8 cellular contexts compared by ENCODE assay signal in the genomic region with DNA sequence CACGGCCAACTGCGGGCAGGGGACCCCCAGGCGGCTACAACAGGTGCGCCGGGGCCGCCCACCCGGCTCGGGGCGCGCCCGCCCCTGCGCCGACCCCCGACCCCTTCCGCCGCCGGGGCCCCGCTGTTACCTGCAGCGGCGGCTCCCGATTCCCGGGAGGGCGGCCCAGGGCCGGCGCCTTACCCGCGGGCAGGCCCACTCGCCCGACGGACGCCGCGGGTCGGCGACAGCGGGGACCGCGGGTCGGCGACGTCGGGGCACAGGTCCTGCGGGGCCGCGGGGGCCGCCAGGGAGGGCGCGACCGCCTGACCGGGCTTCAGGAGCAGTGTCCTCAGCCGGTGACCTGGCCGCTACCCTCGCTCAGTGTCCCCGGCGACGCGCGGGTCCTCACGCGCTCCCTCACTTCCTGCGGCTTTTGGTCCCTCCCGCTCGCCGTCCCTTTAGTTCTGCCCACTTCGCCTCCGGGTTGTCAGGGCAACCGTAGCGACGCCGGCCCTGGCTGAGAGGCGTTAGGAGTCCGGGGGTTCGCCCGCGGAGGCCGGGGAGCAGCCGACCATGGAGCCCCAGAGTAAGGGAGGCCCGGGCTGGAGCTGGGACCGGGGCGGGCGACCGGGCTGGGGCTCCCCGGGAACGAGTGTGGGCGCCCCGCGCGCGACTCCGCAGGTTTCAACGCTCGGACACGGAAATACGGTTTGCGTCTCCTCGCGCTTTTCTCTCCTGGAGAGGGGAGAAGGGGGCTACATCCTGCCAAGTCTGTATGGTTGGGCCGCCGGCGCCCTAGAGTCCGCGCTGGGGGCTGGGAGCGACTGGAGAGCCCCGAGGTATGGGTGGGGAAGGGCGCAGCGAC. TPM values are rescaled to one million over a fixed set of nuclear protein-coding genes. Genes with fewer than 3 reads are reported as not detected.
DNase-seq lines count a peak whose midpoint lies in the region; ATAC-seq and TF ChIP-seq lines count a peak whose summit lies in the region.
"Not testable (repeated sequence)": the region's sequence is repeated elsewhere in the genome, so short reads cannot be mapped to it uniquely, and the experiment has no call there.

A gene with protein sequence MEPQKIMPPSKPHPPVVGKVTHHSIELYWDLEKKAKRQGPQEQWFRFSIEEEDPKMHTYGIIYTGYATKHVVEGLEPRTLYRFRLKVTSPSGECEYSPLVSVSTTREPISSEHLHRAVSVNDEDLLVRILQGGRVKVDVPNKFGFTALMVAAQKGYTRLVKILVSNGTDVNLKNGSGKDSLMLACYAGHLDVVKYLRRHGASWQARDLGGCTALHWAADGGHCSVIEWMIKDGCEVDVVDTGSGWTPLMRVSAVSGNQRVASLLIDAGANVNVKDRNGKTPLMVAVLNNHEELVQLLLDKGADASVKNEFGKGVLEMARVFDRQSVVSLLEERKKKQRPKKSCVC (plus strand): TSS at position 477 of the 847 bp plus-strand sequence. CDS start 79 bp downstream, at position 556.

- H3K4me1 Mint-ChIP-seq in activated naive CD4-positive, alpha-beta T cell treated with anti-CD3 and anti-CD28 coated beads, Interleukin-2, amount 10 ng/mL, durations not matched to agents 7 days and 5 days: peaks cover 15% of the 10 kb centered on the region
- peaks cover 19% of the 10 kb centered on the region for H3K4me1 Mint-ChIP-seq in neural progenitor cell

- peak within 1 kb of the TSS; percentile 60 for H3K27ac Mint-ChIP-seq in activated naive CD4-positive, alpha-beta T cell treated with anti-CD3 and anti-CD28 coated beads, Interleukin-2, amount 10 ng/mL, durations not matched to agents 7 days and 5 days
- peak within 1 kb of the TSS; percentile 92 for H3K27ac Mint-ChIP-seq in neural progenitor cell

- peaks cover 24% of the 10 kb centered on the region for H3F3A ChIP-seq in neural progenitor cell (ENCODE audit: low read depth)

- peak; percentile 86 for ATAC-seq in SK-N-SH treated with all-trans-retinoic acid at 6 μM for 48 hours
- ATAC-seq in stimulated activated naive CD8-positive, alpha-beta T cell treated with anti-CD3 and anti-CD28 coated beads, Interleukin-15, Interleukin-2, amounts not matched to agents 100 U/mL and 50 U/mL, for 24 hours: peak; percentile 75

- H3K9me3 Mint-ChIP-seq in activated naive CD4-positive, alpha-beta T cell treated with anti-CD3 and anti-CD28 coated beads, Interleukin-2, amount 10 ng/mL, durations not matched to agents 7 days and 5 days; neural progenitor cell: not testable (repeated sequence)

- not testable (repeated sequence) for H4K20me1 ChIP-seq in neural progenitor cell (ENCODE audit: low read depth)

- not testable (repeated sequence) for TF ChIP-seq CTCF in LNCaP clone FGC (IDR thresholded peaks at IDR 0.05; ENCODE audit: control insufficient read depth, extremely low read depth, insufficient read depth); neural progenitor cell (IDR thresholded peaks at IDR 0.05)

- not testable (repeated sequence) for H3K9me3 ChIP-seq in neural progenitor cell (ENCODE audit: low read depth)

- H3K27me3 ChIP-seq in H7 (ENCODE audit: control insufficient read depth, insufficient read depth, low read length); neural progenitor cell: not testable (repeated sequence)

- H3K4me3 ChIP-seq in H7 (ENCODE audit: insufficient read depth, low read depth, low read length): peak within 1 kb of the TSS; percentile 70
- peak within 1 kb of the TSS; percentile 86 for H3K4me3 ChIP-seq in LNCaP clone FGC (ENCODE audit: low read depth, low read length)
- H3K4me3 ChIP-seq in neural progenitor cell: peak within 1 kb of the TSS; percentile 92

- H3K27me3 Mint-ChIP-seq in activated naive CD4-positive, alpha-beta T cell treated with anti-CD3 and anti-CD28 coated beads, Interleukin-2, amount 10 ng/mL, durations not matched to agents 7 days and 5 days: peaks cover 33% of the 10 kb centered on the region
- H3K27me3 Mint-ChIP-seq in neural progenitor cell (ENCODE audit: insufficient read depth, low read depth): not testable (repeated sequence)

- H3K4me3 Mint-ChIP-seq in activated naive CD4-positive, alpha-beta T cell treated with anti-CD3 and anti-CD28 coated beads, Interleukin-2, amount 10 ng/mL, durations not matched to agents 7 days and 5 days: peak within 1 kb of the TSS; percentile 85
- peak within 1 kb of the TSS; percentile 95 for H3K4me3 Mint-ChIP-seq in neural progenitor cell

- CTCF ChIA-PET in activated naive CD4-positive, alpha-beta T cell treated with anti-CD3 and anti-CD28 coated beads, Interleukin-2, amount 10 ng/mL, durations not matched to agents 7 days and 5 days (lab: Charles Lee): not testable (repeated sequence)

- H3K4me2 ChIP-seq in neural progenitor cell: peak within 1 kb of the TSS; percentile 85

- H3K27ac ChIP-seq in neural progenitor cell: not testable (repeated sequence)

- H2AFZ ChIP-seq in neural progenitor cell (replicated peaks): peak within 1 kb of the TSS; percentile 89

- H3K36me3 Mint-ChIP-seq in activated naive CD4-positive, alpha-beta T cell treated with anti-CD3 and anti-CD28 coated beads, Interleukin-2, amount 10 ng/mL, durations not matched to agents 7 days and 5 days; neural progenitor cell: not testable (repeated sequence)

- not testable (repeated sequence) for H3K36me3 ChIP-seq in H7 (replicated peaks; ENCODE audit: control insufficient read depth, insufficient read depth, low read length); neural progenitor cell

- peak; percentile 89 for DNase-seq in ELR (ENCODE audit: low read depth)
- peak; percentile 82 for DNase-seq in H7
- peak; percentile 63 for DNase-seq in LNCaP clone FGC (ENCODE audit: low read depth)
- DNase-seq in activated naive CD4-positive, alpha-beta T cell treated with anti-CD3 and anti-CD28 coated beads, Interleukin-2, amount 10 ng/mL, durations not matched to agents 7 days and 5 days: peak; percentile 89
- peak; percentile 59 for DNase-seq in germinal center (ENCODE audit: low spot score)
- DNase-seq in neural progenitor cell (ENCODE audit: low spot score): peak; percentile 92
- DNase-seq in stimulated activated naive CD8-positive, alpha-beta T cell treated with anti-CD3 and anti-CD28 coated beads, Interleukin-15, Interleukin-2, amounts not matched to agents 100 U/mL and 50 U/mL, for 24 hours: peak; percentile 85

- H3K4me1 ChIP-seq in neural progenitor cell: peaks cover 17% of the 10 kb centered on the region

- H3K9ac ChIP-seq in neural progenitor cell: peak within 1 kb of the TSS; percentile 19

- H3K79me2 ChIP-seq in neural progenitor cell (ENCODE audit: low read depth): peaks cover 37% of the 10 kb centered on the region

RNA-seq across cellular contexts. Expression of the gene that starts here (rescaled TPM):
- 2.5 and 4.1 TPM in 2 replicates for total RNA-seq in H7 (2014; rRNA removed; shearing (Covaris generic))
- total RNA-seq in neural progenitor cell (ENCODE audit: low replicate concordance): 5.5 and 12.5 TPM in 2 replicates
